1 cellular context compared by ENCODE assay signal in genomic region chr3:150733373-150733935, GRCh38.
TF ChIP-seq lines count a peak whose summit lies in the region.

No MANE protein-coding gene starts in this region.

TF ChIP-seq in K562, 482 proteins besides CTCF, POLR2A, EP300 and RAD21 (continued from another document):
- TF ChIP-seq CREB3L1 (IDR thresholded peaks at IDR 0.05; ENCODE audit: borderline replicate concordance, low read depth) (no peak), ZNF668 (CRISPR knock-in tag; IDR thresholded peaks at IDR 0.05) (no peak), FOXM1 (IDR thresholded peaks at IDR 0.05; ENCODE audit: low read depth) (peak; percentile 62), FOXM1 (CRISPR knock-in tag; IDR thresholded peaks at IDR 0.05; ENCODE audit: low read depth) (no peak), NR4A1 (CRISPR knock-in tag; IDR thresholded peaks at IDR 0.05) (no peak), NR4A1 (tag; IDR thresholded peaks at IDR 0.05) (no peak), TEAD1 (CRISPR knock-in tag; IDR thresholded peaks at IDR 0.05) (no peak), ZNF124 (CRISPR knock-in tag; IDR thresholded peaks at IDR 0.05) (no peak), YBX1 (IDR thresholded peaks at IDR 0.05) (no peak), NR1H2 (CRISPR knock-in tag; IDR thresholded peaks at IDR 0.05) (no peak), ZNF589 (CRISPR knock-in tag; IDR thresholded peaks at IDR 0.05; ENCODE audit: low read depth) (no peak), L3MBTL2 (IDR thresholded peaks at IDR 0.05) (peak; percentile 71), POLR2G (IDR thresholded peaks at IDR 0.05; ENCODE audit: low read depth, low read length) (peak; percentile 32; the same call in 1 of the 2 replicates), ATF4 (CRISPR knock-in tag; IDR thresholded peaks at IDR 0.05) (no peak)
